22 cellular contexts compared by ENCODE assay signal in genomic region chr10:60290558-60290957, GRCh38.
DNase-seq lines count a peak whose midpoint lies in the region; ATAC-seq and TF ChIP-seq lines count a peak whose summit lies in the region.
"Had no signal": no experiment of that assay in that cellular context is flagged by ENCODE, and none has a peak within 500 bp of the region (broad histone marks: within the 10 kb centered on the region; RNA-seq: fewer than 3 reads in every experiment).

No MANE protein-coding gene starts in this region.

- no peak overlapping the region for H3K27ac Mint-ChIP-seq in activated T-helper 1 cell treated with anti-CD3 and anti-CD28 coated beads, Interleukin-12 subunit alpha, Interleukin-12 subunit beta, Interleukin-2, Interleukin-4 antibody, amounts not matched to agents 30 ng/mL and 10 ng/mL and 1 ng/mL, durations not matched to agents 14 hours and 24 hours and 36 hours
- H3K27ac Mint-ChIP-seq: HFFc6 had no signal

- H3K36me3 ChIP-seq in heart left ventricle, result no peaks in the 10 kb centered on the region
- H3K36me3 ChIP-seq: right lobe of liver, upper lobe of right lung had no signal

- H3K27ac ChIP-seq in heart left ventricle, result peak overlapping the region in 11 of 12 donors; percentile 21 to 88 (median 58)
- H3K27ac ChIP-seq: right lobe of liver, upper lobe of right lung had no signal

- TF ChIP-seq POLR2A in heart left ventricle (IDR thresholded peaks at IDR 0.05), result no peak

- no peaks in the 10 kb centered on the region for H3K9me3 Mint-ChIP-seq in activated T-helper 1 cell treated with anti-CD3 and anti-CD28 coated beads, Interleukin-12 subunit alpha, Interleukin-12 subunit beta, Interleukin-2, Interleukin-4 antibody, amounts not matched to agents 30 ng/mL and 10 ng/mL and 1 ng/mL, durations not matched to agents 14 hours and 24 hours and 36 hours
- H3K9me3 Mint-ChIP-seq: HFFc6, neural crest cell had no signal

- ATAC-seq in heart left ventricle (peak in 1 of 4 donors; percentile 38), left cardiac atrium (no peak)
- ATAC-seq: right lobe of liver, upper lobe of right lung had no signal

- no peaks in the 10 kb centered on the region for H3K27me3 Mint-ChIP-seq in activated T-helper 1 cell treated with anti-CD3 and anti-CD28 coated beads, Interleukin-12 subunit alpha, Interleukin-12 subunit beta, Interleukin-2, Interleukin-4 antibody, amounts not matched to agents 30 ng/mL and 10 ng/mL and 1 ng/mL, durations not matched to agents 14 hours and 24 hours and 36 hours (ENCODE audit: insufficient read depth)

- peak in 1 of 5 donors; percentile 49 for DNase-seq in heart left ventricle
- no peak for DNase-seq in left cardiac atrium
- peak; percentile 80 for DNase-seq in NCI-H69 (lab: John Stamatoyannopoulos, UW)
- DNase-seq in fibroblast of villous mesenchyme (ENCODE audit: low read depth), result peak; percentile 24
- DNase-seq in T-helper 1 cell, result no peak
- no peak for DNase-seq in activated T-helper 1 cell treated with anti-CD3 and anti-CD28 coated beads, Interleukin-12 subunit alpha, Interleukin-12 subunit beta, Interleukin-2, Interleukin-4 antibody, amounts not matched to agents 30 ng/mL and 10 ng/mL and 1 ng/mL, durations not matched to agents 14 hours and 24 hours and 36 hours (ENCODE audit: low spot score)
- no peak for DNase-seq in C1 segment of cervical spinal cord (lab: John Stamatoyannopoulos, UW)
- DNase-seq: activated CD4-positive, alpha-beta T cell treated with anti-CD3 and anti-CD28 coated beads, Interleukin-2, amount 50 U/mL, for 1 hour; activated naive CD4-positive, alpha-beta T cell; activated T-cell treated with anti-CD3 and anti-CD28 coated beads, Interleukin-2, amount 50 U/mL, for 48 hours; effector memory CD4-positive, alpha-beta T cell; HFFc6; NCI-H1417 treated with DMSO at 0.1 percent for 48 hours; NCI-H2107; NCI-H774; posterior cingulate gyrus; right lobe of liver; stimulated activated CD4-positive, alpha-beta T cell treated with anti-CD3 and anti-CD28 coated beads, Interleukin-12 subunit alpha, Interleukin-12 subunit beta, amount 100 ng/mL, for 4 hours; stimulated activated CD4-positive, alpha-beta T cell treated with anti-CD3 and anti-CD28 coated beads, Interleukin-4, amount 100 ng/mL, for 1 hour; T-helper 9 cell; upper lobe of right lung had no signal

- H3K4me1 Mint-ChIP-seq in activated T-helper 1 cell treated with anti-CD3 and anti-CD28 coated beads, Interleukin-12 subunit alpha, Interleukin-12 subunit beta, Interleukin-2, Interleukin-4 antibody, amounts not matched to agents 30 ng/mL and 10 ng/mL and 1 ng/mL, durations not matched to agents 14 hours and 24 hours and 36 hours (ENCODE audit: low read depth), result no peaks in the 10 kb centered on the region
- H3K4me1 Mint-ChIP-seq: neural crest cell had no signal

- TF ChIP-seq CTCF in heart left ventricle (IDR thresholded peaks at IDR 0.05) (no peak), fibroblast of villous mesenchyme (IDR thresholded peaks at IDR 0.05; ENCODE audit: insufficient read depth, low read depth, low read length) (no peak)

- H3K36me3 Mint-ChIP-seq in activated T-helper 1 cell treated with anti-CD3 and anti-CD28 coated beads, Interleukin-12 subunit alpha, Interleukin-12 subunit beta, Interleukin-2, Interleukin-4 antibody, amounts not matched to agents 30 ng/mL and 10 ng/mL and 1 ng/mL, durations not matched to agents 14 hours and 24 hours and 36 hours (ENCODE audit: low read depth), result no peaks in the 10 kb centered on the region

- H3K4me3 Mint-ChIP-seq in activated T-helper 1 cell treated with anti-CD3 and anti-CD28 coated beads, Interleukin-12 subunit alpha, Interleukin-12 subunit beta, Interleukin-2, Interleukin-4 antibody, amounts not matched to agents 30 ng/mL and 10 ng/mL and 1 ng/mL, durations not matched to agents 14 hours and 24 hours and 36 hours, result no peak overlapping the region
- H3K4me3 Mint-ChIP-seq: HFFc6, neural crest cell had no signal

- peaks cover 0 to 89% (median 53%) of the 10 kb centered on the region in 12 donors for H3K4me1 ChIP-seq in heart left ventricle
- H3K4me1 ChIP-seq: upper lobe of right lung had no signal

- intact Hi-C loops in heart left ventricle (cut with DNase I) (loop anchor here in 1 of 10 donors (5.0 kb wide), 1 partner anchor 53 kb away; no protein-coding TSS in a partner anchor), left cardiac atrium (cut with DNase I) (no loop called here)
- intact Hi-C loops in activated T-helper 1 cell treated with anti-CD3 and anti-CD28 coated beads, Interleukin-12 subunit alpha, Interleukin-12 subunit beta, Interleukin-2, Interleukin-4 antibody, amounts not matched to agents 30 ng/mL and 10 ng/mL and 1 ng/mL, durations not matched to agents 14 hours and 24 hours and 36 hours (cut with micrococcal nuclease), result no loop called here

- H3K4me3 ChIP-seq in heart left ventricle (no peak overlapping the region), fibroblast of villous mesenchyme (ENCODE audit: low read depth, low read length) (no peak overlapping the region)
- H3K4me3 ChIP-seq: right lobe of liver, upper lobe of right lung had no signal

- no peaks in the 10 kb centered on the region for H3K9me3 ChIP-seq in heart left ventricle
- H3K9me3 ChIP-seq: right lobe of liver, upper lobe of right lung had no signal

- no peaks in the 10 kb centered on the region for H3K27me3 ChIP-seq in heart left ventricle
- H3K27me3 ChIP-seq: right lobe of liver, upper lobe of right lung had no signal

Comparison
In these comparisons a context has a peak if more than half of its experiments do, and no peak if none do; other contexts are left out.
1. DNase-seq: peak in NCI-H69 (single experiment) and fibroblast of villous mesenchyme (single experiment); none in left cardiac atrium (single experiment), T-helper 1 cell (0 of 5), activated T-helper 1 cell treated with anti-CD3 and anti-CD28 coated beads, Interleukin-12 subunit alpha, Interleukin-12 subunit beta, Interleukin-2, Interleukin-4 antibody, amounts not matched to agents 30 ng/mL and 10 ng/mL and 1 ng/mL, durations not matched to agents 14 hours and 24 hours and 36 hours (single experiment) and C1 segment of cervical spinal cord (0 of 14).